Comparison of ENCODE assay signal across 1 cellular context in genomic region chr14:77616454-77617229, GRCh38.
TF ChIP-seq lines count a peak whose summit lies in the region.

Gene SPTLC2, minus strand, starts transcription at chr14:77616637. Its CDS starts 58 bp downstream, at chr14:77616579.

TF ChIP-seq in K562, 482 proteins besides CTCF, POLR2A, EP300 and RAD21 (continued from another document and continues in another):
- TF ChIP-seq SMARCE1 (IDR thresholded peaks at IDR 0.05), result no peak
- no peak for TF ChIP-seq ZNF699 (CRISPR knock-in tag; IDR thresholded peaks at IDR 0.05; ENCODE audit: insufficient replicate concordance)
- TF ChIP-seq NCOA1 (IDR thresholded peaks at IDR 0.05; ENCODE audit: low read depth), result no peak
- no peak for TF ChIP-seq MTA2 (IDR thresholded peaks at IDR 0.05; ENCODE audit: low read depth)
- TF ChIP-seq PHF8 (IDR thresholded peaks at IDR 0.05; ENCODE audit: borderline replicate concordance, low read length), result peak; percentile 77; the same call in 1 of the 2 replicates
- TF ChIP-seq CBFA2T3 (IDR thresholded peaks at IDR 0.05), result no peak
- TF ChIP-seq, protein P1, sequence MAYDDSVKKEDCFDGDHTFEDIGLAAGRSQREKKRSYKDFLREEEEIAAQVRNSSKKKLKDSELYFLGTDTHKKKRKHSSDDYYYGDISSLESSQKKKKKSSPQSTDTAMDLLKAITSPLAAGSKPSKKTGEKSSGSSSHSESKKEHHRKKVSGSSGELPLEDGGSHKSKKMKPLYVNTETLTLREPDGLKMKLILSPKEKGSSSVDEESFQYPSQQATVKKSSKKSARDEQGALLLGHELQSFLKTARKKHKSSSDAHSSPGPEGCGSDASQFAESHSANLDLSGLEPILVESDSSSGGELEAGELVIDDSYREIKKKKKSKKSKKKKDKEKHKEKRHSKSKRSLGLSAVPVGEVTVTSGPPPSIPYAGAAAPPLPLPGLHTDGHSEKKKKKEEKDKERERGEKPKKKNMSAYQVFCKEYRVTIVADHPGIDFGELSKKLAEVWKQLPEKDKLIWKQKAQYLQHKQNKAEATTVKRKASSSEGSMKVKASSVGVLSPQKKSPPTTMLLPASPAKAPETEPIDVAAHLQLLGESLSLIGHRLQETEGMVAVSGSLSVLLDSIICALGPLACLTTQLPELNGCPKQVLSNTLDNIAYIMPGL (CRISPR knock-in tag; IDR thresholded peaks at IDR 0.05), result no peak; the same call in 1 of the 2 replicates
- no peak for TF ChIP-seq RBM39 (optimal IDR thresholded peaks at IDR 0.05; ENCODE audit: low read depth, low read length)
- TF ChIP-seq ZNF347 (CRISPR knock-in tag; IDR thresholded peaks at IDR 0.05; ENCODE audit: low read depth), result no peak
- no peak for TF ChIP-seq ZNF239 (CRISPR knock-in tag; IDR thresholded peaks at IDR 0.05)
- TF ChIP-seq ZFP30 (CRISPR knock-in tag; IDR thresholded peaks at IDR 0.05; ENCODE audit: borderline replicate concordance), result no peak
- TF ChIP-seq CEBPG (CRISPR knock-in tag; IDR thresholded peaks at IDR 0.05), result no peak
- TF ChIP-seq CEBPG (tag; conservative IDR thresholded peaks at IDR 0.05 in 1 of 2, IDR thresholded peaks at IDR 0.05 in 1 of 2), result no peak
- TF ChIP-seq HNRNPL (IDR thresholded peaks at IDR 0.05; ENCODE audit: low read depth, low read length), result no peak
- TF ChIP-seq ZKSCAN1 (IDR thresholded peaks at IDR 0.05; ENCODE audit: low read depth, low read length), result no peak
- peak; percentile 85 for TF ChIP-seq CHD2 (IDR thresholded peaks at IDR 0.05; ENCODE audit: low read depth, low read length)
- TF ChIP-seq HBP1 (CRISPR knock-in tag; IDR thresholded peaks at IDR 0.05), result no peak
- TF ChIP-seq NCOA6 (IDR thresholded peaks at IDR 0.05), result no peak
- no peak for TF ChIP-seq GATA2 (CRISPR knock-in tag; IDR thresholded peaks at IDR 0.05)
- no peak for TF ChIP-seq CREBBP (IDR thresholded peaks at IDR 0.05; ENCODE audit: low read depth, low read length)
- TF ChIP-seq TEAD2 (tag; IDR thresholded peaks at IDR 0.05), result no peak
- TF ChIP-seq MAFF (IDR thresholded peaks at IDR 0.05; ENCODE audit: low read length), result no peak
- no peak for TF ChIP-seq PURB (CRISPR knock-in tag; IDR thresholded peaks at IDR 0.05; ENCODE audit: low read depth)
- no peak for TF ChIP-seq RCOR1 (IDR thresholded peaks at IDR 0.05; ENCODE audit: borderline replicate concordance in 1 of 2, low read depth in 2 of 2, low read length in 2 of 2)
- TF ChIP-seq MCM7 (IDR thresholded peaks at IDR 0.05), result no peak
- TF ChIP-seq ZNF707 (CRISPR knock-in tag; conservative IDR thresholded peaks at IDR 0.05), result no peak
- no peak for TF ChIP-seq NFIC (IDR thresholded peaks at IDR 0.05)
- TF ChIP-seq PHF20 (IDR thresholded peaks at IDR 0.05; ENCODE audit: partially characterized antibody), result no peak
- no peak for TF ChIP-seq ZHX1 (conservative IDR thresholded peaks at IDR 0.05; ENCODE audit: low read length)
- TF ChIP-seq, protein P2, sequence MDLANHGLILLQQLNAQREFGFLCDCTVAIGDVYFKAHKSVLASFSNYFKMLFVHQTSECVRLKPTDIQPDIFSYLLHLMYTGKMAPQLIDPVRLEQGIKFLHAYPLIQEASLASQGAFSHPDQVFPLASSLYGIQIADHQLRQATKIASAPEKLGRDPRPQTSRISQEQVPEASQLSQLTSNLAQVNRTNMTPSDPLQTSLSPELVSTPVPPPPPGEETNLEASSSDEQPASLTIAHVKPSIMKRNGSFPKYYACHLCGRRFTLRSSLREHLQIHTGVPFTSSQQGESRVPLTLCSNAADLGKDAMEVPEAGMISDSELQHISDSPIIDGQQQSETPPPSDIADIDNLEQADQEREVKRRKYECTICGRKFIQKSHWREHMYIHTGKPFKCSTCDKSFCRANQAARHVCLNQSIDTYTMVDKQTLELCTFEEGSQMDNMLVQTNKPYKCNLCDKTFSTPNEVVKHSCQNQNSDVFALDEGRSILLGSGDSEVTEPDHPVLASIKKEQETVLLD (IDR thresholded peaks at IDR 0.05), result no peak
- no peak for TF ChIP-seq ZNF518B (CRISPR knock-in tag; IDR thresholded peaks at IDR 0.05)
- TF ChIP-seq TRIM24 (IDR thresholded peaks at IDR 0.05), result no peak
- TF ChIP-seq JUND (IDR thresholded peaks at IDR 0.05; ENCODE audit: borderline replicate concordance, low read depth, low read length), result no peak
- no peak; the same call in 2 of the 3 replicates for TF ChIP-seq JUND (tag; IDR thresholded peaks at IDR 0.05; ENCODE audit: borderline replicate concordance, low read depth, low read length)
- TF ChIP-seq MYC (IDR thresholded peaks at IDR 0.05; ENCODE audit: low read depth, low read length), result peak; percentile 72
- TF ChIP-seq MYC (CRISPR knock-in tag; IDR thresholded peaks at IDR 0.05; ENCODE audit: borderline replicate concordance, low read depth), result no peak
- TF ChIP-seq ZEB2 (IDR thresholded peaks at IDR 0.05), result no peak
- TF ChIP-seq ZBTB17 (CRISPR knock-in tag; IDR thresholded peaks at IDR 0.05), result no peak
- no peak for TF ChIP-seq SAFB2 (IDR thresholded peaks at IDR 0.05; ENCODE audit: borderline replicate concordance, low read depth, low read length, severe bottlenecking)
- no peak for TF ChIP-seq RNF2 (IDR thresholded peaks at IDR 0.05)
- TF ChIP-seq SMARCC2 (IDR thresholded peaks at IDR 0.05; ENCODE audit: low read depth), result no peak
- TF ChIP-seq, protein P3, sequence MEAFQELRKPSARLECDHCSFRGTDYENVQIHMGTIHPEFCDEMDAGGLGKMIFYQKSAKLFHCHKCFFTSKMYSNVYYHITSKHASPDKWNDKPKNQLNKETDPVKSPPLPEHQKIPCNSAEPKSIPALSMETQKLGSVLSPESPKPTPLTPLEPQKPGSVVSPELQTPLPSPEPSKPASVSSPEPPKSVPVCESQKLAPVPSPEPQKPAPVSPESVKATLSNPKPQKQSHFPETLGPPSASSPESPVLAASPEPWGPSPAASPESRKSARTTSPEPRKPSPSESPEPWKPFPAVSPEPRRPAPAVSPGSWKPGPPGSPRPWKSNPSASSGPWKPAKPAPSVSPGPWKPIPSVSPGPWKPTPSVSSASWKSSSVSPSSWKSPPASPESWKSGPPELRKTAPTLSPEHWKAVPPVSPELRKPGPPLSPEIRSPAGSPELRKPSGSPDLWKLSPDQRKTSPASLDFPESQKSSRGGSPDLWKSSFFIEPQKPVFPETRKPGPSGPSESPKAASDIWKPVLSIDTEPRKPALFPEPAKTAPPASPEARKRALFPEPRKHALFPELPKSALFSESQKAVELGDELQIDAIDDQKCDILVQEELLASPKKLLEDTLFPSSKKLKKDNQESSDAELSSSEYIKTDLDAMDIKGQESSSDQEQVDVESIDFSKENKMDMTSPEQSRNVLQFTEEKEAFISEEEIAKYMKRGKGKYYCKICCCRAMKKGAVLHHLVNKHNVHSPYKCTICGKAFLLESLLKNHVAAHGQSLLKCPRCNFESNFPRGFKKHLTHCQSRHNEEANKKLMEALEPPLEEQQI (IDR thresholded peaks at IDR 0.05), result no peak
- no peak for TF ChIP-seq CBX5 (IDR thresholded peaks at IDR 0.05; ENCODE audit: borderline replicate concordance, low read depth)
- no peak for TF ChIP-seq KHSRP (IDR thresholded peaks at IDR 0.05)
- TF ChIP-seq FOS (IDR thresholded peaks at IDR 0.05; ENCODE audit: extremely low read depth, insufficient read length), result peak; percentile 95
- TF ChIP-seq KLF16 (IDR thresholded peaks at IDR 0.05), result no peak
- no peak for TF ChIP-seq FUS (optimal IDR thresholded peaks at IDR 0.05; ENCODE audit: low read depth, low read length)
- TF ChIP-seq ZNF274 (IDR thresholded peaks at IDR 0.05; ENCODE audit: borderline replicate concordance, low read depth, low read length), result no peak
- no peak for TF ChIP-seq SIX5 (IDR thresholded peaks at IDR 0.05; ENCODE audit: borderline replicate concordance in 1 of 2, insufficient read depth in 1 of 2, low read depth in 1 of 2, low read length in 2 of 2)
- no peak for TF ChIP-seq BACH1 (tag; IDR thresholded peaks at IDR 0.05)
- no peak for TF ChIP-seq HDAC3 (IDR thresholded peaks at IDR 0.05; ENCODE audit: borderline replicate concordance, partially characterized antibody)
- no peak for TF ChIP-seq ZNF695 (CRISPR knock-in tag; IDR thresholded peaks at IDR 0.05)
- TF ChIP-seq FOXP4 (CRISPR knock-in tag; IDR thresholded peaks at IDR 0.05; ENCODE audit: borderline replicate concordance), result no peak
- no peak for TF ChIP-seq TBL1XR1 (IDR thresholded peaks at IDR 0.05; ENCODE audit: low read length in 2 of 2)
- no peak for TF ChIP-seq GATAD2A (IDR thresholded peaks at IDR 0.05)
- TF ChIP-seq PML (IDR thresholded peaks at IDR 0.05; ENCODE audit: low read length), result no peak
- peak; percentile 83 to 97 for TF ChIP-seq MAZ (CRISPR knock-in tag; conservative IDR thresholded peaks at IDR 0.05 in 1 of 2, IDR thresholded peaks at IDR 0.05 in 1 of 2)
- no peak for TF ChIP-seq BRCA1 (IDR thresholded peaks at IDR 0.05)
- TF ChIP-seq BRCA1 (CRISPR knock-in tag; IDR thresholded peaks at IDR 0.05), result no peak
- no peak for TF ChIP-seq ZNF408 (CRISPR knock-in tag; IDR thresholded peaks at IDR 0.05; ENCODE audit: low read depth)
- no peak for TF ChIP-seq FOXP1 (CRISPR knock-in tag; IDR thresholded peaks at IDR 0.05)
